3 cellular contexts compared by ENCODE assay signal in genomic region chr1:62244380-62244779, GRCh38. TPM values are rescaled to one million over a fixed set of nuclear protein-coding genes. Genes with fewer than 3 reads are reported as not detected.
"Had no signal": no experiment of that assay in that cellular context is flagged by ENCODE, and none has a peak within 500 bp of the region (broad histone marks: within the 10 kb centered on the region; RNA-seq: fewer than 3 reads in every experiment).

No MANE protein-coding gene starts in this region.

RNA-seq across cellular contexts. Expression of gene L1TD1, which starts 49.7 kb away (rescaled TPM):
- total RNA-seq: HT-29, HT1080, IMR-90 had no signal
- polyA plus RNA-seq: IMR-90 had no signal
